In genomic region chr6:3748208-3748701, GRCh38 we compare ENCODE assay signal across 8 cellular contexts. TPM values are rescaled to one million over a fixed set of nuclear protein-coding genes. Genes with fewer than 3 reads are reported as not detected.
A peak's percentile ranks its signal among the peaks of the same experiment; 100 is the strongest.
DNase-seq lines count a peak whose midpoint lies in the region; ATAC-seq and TF ChIP-seq lines count a peak whose summit lies in the region.

No MANE protein-coding gene starts in this region.

- peak; percentile 37 for DNase-seq in NOMO-1 treated with dmso at 0.1 percent for 144 hours (lab: John Stamatoyannopoulos, UW; ENCODE audit: unreplicated experiment)
- no peak for DNase-seq in NOMO-1 treated with DMSO at 0.1 percent for 48 hours (lab: John Stamatoyannopoulos, UW; ENCODE audit: unreplicated experiment)
- peak; percentile 80 for DNase-seq in MG63
- no peak for DNase-seq in epithelial cell of proximal tubule (ENCODE audit: low read depth)
- DNase-seq in tibial nerve (ENCODE audit: low spot score in 2 of 2), result peak; percentile 50 to 73

- H3K4me1 ChIP-seq in mucosa of stomach (ENCODE audit: control insufficient read depth, insufficient read depth, low read length) (peaks cover 45% of the 10 kb centered on the region), tibial nerve (peaks cover 0 to 80% (median 46%) of the 10 kb centered on the region in 4 donors)

- H3K36me3 ChIP-seq in MG63 (peaks cover 32% of the 10 kb centered on the region), mucosa of stomach (ENCODE audit: control insufficient read depth, insufficient read depth, low read length) (peaks cover 5% of the 10 kb centered on the region), tibial nerve (peaks cover 0 to 3% (median 0%) of the 10 kb centered on the region in 3 donors)

- H3K9me3 ChIP-seq in MG63 (no peaks in the 10 kb centered on the region), mucosa of stomach (ENCODE audit: control insufficient read depth, low read length) (no peaks in the 10 kb centered on the region), tibial nerve (no peaks in the 10 kb centered on the region)

- H3K27ac ChIP-seq in tibial nerve, result peak overlapping the region in 3 of 4 donors; percentile 41 to 99 (median 94)

- 49 to 57% methylated on average over 10 of the region's 10 CpGs for WGBS in tibial nerve, 2 donors

- TF ChIP-seq CTCF in WI38 (IDR thresholded peaks at IDR 0.05; ENCODE audit: low read depth, low read length) (peak; percentile 82), epithelial cell of proximal tubule (conservative IDR thresholded peaks at IDR 0.05; ENCODE audit: low read depth, low read length) (peak; percentile 75), tibial nerve (IDR thresholded peaks at IDR 0.05) (peak; percentile 34 to 73 (median 51))

- H3K4me3 ChIP-seq in MG63 (peak overlapping the region; percentile 66), WI38 (ENCODE audit: low read depth, low read length) (peak overlapping the region; percentile 88), epithelial cell of proximal tubule (ENCODE audit: low read depth, low read length) (no peak overlapping the region), mucosa of stomach (ENCODE audit: low read length) (no peak overlapping the region), tibial nerve (peak overlapping the region in 1 of 4 donors; percentile 83)

- TF ChIP-seq POLR2A in tibial nerve (IDR thresholded peaks at IDR 0.05), result no peak

- ATAC-seq in GM19023 (IDR thresholded peaks at IDR 0.05; ENCODE audit: unreplicated experiment), result no peak

- H3K9ac ChIP-seq in mucosa of stomach (ENCODE audit: low read length), result peak overlapping the region; percentile 3

- H3K27me3 ChIP-seq in MG63 (no peaks in the 10 kb centered on the region), mucosa of stomach (ENCODE audit: control insufficient read depth, insufficient read depth, low read length) (no peaks in the 10 kb centered on the region), tibial nerve (no peaks in the 10 kb centered on the region)

- TF ChIP-seq EP300 in tibial nerve (IDR thresholded peaks at IDR 0.05), result peak in 1 of 2 donors; percentile 39

RNA-seq across cellular contexts. Expression of gene PXDC1, which starts 3.3 kb away (rescaled TPM):
- total RNA-seq in MG63 (2014; rRNA removed; shearing (Covaris generic); ENCODE audit: low replicate concordance), result 67.9 and 71.9 TPM in 2 replicates
- total RNA-seq in epithelial cell of proximal tubule (36.4 and 37.6 TPM in 2 replicates), tibial nerve (100 to 1,000 TPM in 3 of 4 donors, 10 to 100 TPM in 1; 93.6 to 174 (median 113) TPM)

Comparison
In these comparisons a context has a peak if more than half of its experiments do, and no peak if none do; other contexts are left out.
1. DNase-seq: peak in NOMO-1 treated with dmso at 0.1 percent for 144 hours (single experiment), MG63 (single experiment) and tibial nerve (2 of 2); none in NOMO-1 treated with DMSO at 0.1 percent for 48 hours (single experiment) and epithelial cell of proximal tubule (single experiment).
2. H3K4me3 ChIP-seq: peak in MG63 (single experiment) and WI38 (single experiment); none in epithelial cell of proximal tubule (single experiment) and mucosa of stomach (single experiment).
3. Peak in every context shown above with its lines, with median percentiles within 50 percentile points of each other: CTCF ChIP-seq.